ENCODE assay signal across 19 cellular contexts in the genomic region with DNA sequence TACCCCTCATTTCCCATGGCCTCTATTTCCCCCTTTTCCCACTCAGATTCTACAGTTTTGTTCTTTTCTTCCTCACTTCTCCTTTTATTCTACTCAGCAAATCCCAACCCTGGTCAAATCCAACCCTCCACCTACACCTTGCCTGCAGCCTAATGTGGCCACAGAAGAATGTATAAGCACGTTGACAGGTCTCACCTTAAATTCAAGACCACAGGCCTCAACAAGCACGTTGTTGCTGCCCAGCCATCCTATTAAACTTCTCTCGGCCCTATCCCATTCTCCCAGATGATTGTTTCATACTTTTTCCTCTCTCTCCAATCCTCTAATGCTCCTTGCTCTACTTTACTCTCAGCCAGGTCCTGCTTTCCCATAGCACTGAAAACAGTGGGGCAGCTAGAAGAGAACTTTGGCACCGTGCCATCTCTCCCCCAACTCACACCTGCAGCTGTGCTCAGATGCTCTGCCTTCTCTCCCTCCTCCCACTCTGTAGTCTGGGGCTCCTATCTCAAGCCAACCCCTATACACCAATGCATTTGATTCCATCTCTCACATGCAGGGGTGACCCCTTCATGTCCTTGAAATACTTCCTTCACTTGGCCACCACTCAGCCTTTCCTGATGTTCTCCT. TPM values are rescaled to one million over a fixed set of nuclear protein-coding genes. Genes with fewer than 3 reads are reported as not detected.
DNase-seq lines count a peak whose midpoint lies in the region; ATAC-seq, FAIRE-seq and TF ChIP-seq lines count a peak whose summit lies in the region.
"Had no signal": no experiment of that assay in that cellular context is flagged by ENCODE, and none has a peak within 500 bp of the region (broad histone marks: within the 10 kb centered on the region; RNA-seq: fewer than 3 reads in every experiment).

No MANE protein-coding gene starts in this region.

- H3K36me3 ChIP-seq in HepG2 (replicated peaks in 1 of 2; ENCODE audit: control insufficient read depth in 1 of 2, insufficient read depth in 2 of 2, low read length in 2 of 2) (no peaks in the 10 kb centered on the region), right lobe of liver (no peaks in the 10 kb centered on the region), KOPT-K1 (ENCODE audit: insufficient read depth, low read length) (no peaks in the 10 kb centered on the region)
- H3K36me3 ChIP-seq: tibial artery had no signal

- no peak overlapping the region for H3K4me3 ChIP-seq in HepG2 (replicated peaks in 1 of 3; ENCODE audit: insufficient read depth in 1 of 3, low read depth in 2 of 3, low read length in 3 of 3)
- H3K4me3 ChIP-seq in right lobe of liver, result no peak overlapping the region
- H3K4me3 ChIP-seq: tibial artery had no signal

- BruUV-seq in HepG2 (replicated peaks; lab: Mats Ljungman, UMichigan), result no TSS peak

- H3K27ac ChIP-seq in HepG2 (ENCODE audit: extremely low read length, insufficient read depth, low read length) (no peak overlapping the region), right lobe of liver (no peak overlapping the region), KOPT-K1 (ENCODE audit: low read depth, low read length, poor library complexity, severe bottlenecking) (peak overlapping the region; percentile 84)
- H3K27ac ChIP-seq: HL-60, tibial artery had no signal

- H3K9me3 ChIP-seq in HepG2 (ENCODE audit: low read length), result no peaks in the 10 kb centered on the region
- no peaks in the 10 kb centered on the region for H3K9me3 ChIP-seq in right lobe of liver
- no peaks in the 10 kb centered on the region for H3K9me3 ChIP-seq in KOPT-K1 (ENCODE audit: insufficient read depth, low read length, poor library complexity, severe bottlenecking)
- H3K9me3 ChIP-seq: tibial artery had no signal

- H3K9ac ChIP-seq in HepG2 (ENCODE audit: insufficient read depth, low read depth, low read length), result no peak overlapping the region

- WGBS in HepG2 (ENCODE audit: low lambda C conversion rate), result 26% methylated on average over 4 of the region's 4 CpGs
- WGBS in right lobe of liver (ENCODE audit: insufficient coverage, low coverage, low lambda C conversion rate, missing lambda C conversion rate), result 64% methylated on average over 4 of the region's 4 CpGs

- H4K20me1 ChIP-seq in HepG2 (ENCODE audit: insufficient read depth, low read length), result no peaks in the 10 kb centered on the region

- FAIRE-seq in HepG2 (lab: Jason Lieb, UNC), result no peak
- FAIRE-seq: endometrium had no signal

- DNase-seq in HepG2 (ENCODE audit: low spot score) (no peak), right lobe of liver (no peak), HFFc6 (no peak), KG1 (lab: John Stamatoyannopoulos, UW) (no peak), NCI-H2107 treated with DMSO at 0.1 percent for 48 hours (lab: John Stamatoyannopoulos, UW; ENCODE audit: unreplicated experiment) (no peak)
- no peak for DNase-seq in activated T-cell treated with anti-CD3 and anti-CD28 coated beads, Interleukin-2, amount 50 U/mL, for 1 hour
- DNase-seq: amniotic stem cell, DMS79 treated with DMSO at 0.1 percent for 48 hours, foreskin melanocyte, left ventricle myocardium superior, NCI-H2029 treated with DMSO at 0.1 percent for 48 hours, T-helper 1 cell, tibial artery had no signal

- TF ChIP-seq CTCF in HepG2 (CRISPR knock-in tag; IDR thresholded peaks at IDR 0.05), result no peak
- no peak for TF ChIP-seq CTCF in right lobe of liver (IDR thresholded peaks at IDR 0.05)
- no peak for TF ChIP-seq CTCF in HFFc6 (IDR thresholded peaks at IDR 0.05)

- H3K4me2 ChIP-seq in HepG2 (ENCODE audit: low read depth, low read length), result no peak overlapping the region

- ATAC-seq in HepG2, result no peak
- ATAC-seq in right lobe of liver, result no peak
- ATAC-seq: left ventricle myocardium superior, Right ventricle myocardium inferior, WTC11 had no signal

- CTCF ChIA-PET in HepG2 (lab: Yijun Ruan, JAX; ENCODE audit: low intra/inter-chr PET ratio, low total read pairs), result no interaction called here

- intact Hi-C loops in HepG2 (cut with micrococcal nuclease; ENCODE audit: unreplicated experiment), result loop anchor here (10.0 kb wide), 1 partner anchor 87 kb away; a partner anchor contains a TSS
- intact Hi-C loops in right lobe of liver (cut with DNase I), result no loop called here
- intact Hi-C loops in dendritic cell treated with granulocyte-macrophage colony-stimulating factor and Interleukin-4, amounts not matched to agents 40 ng/mL and 50 ng/mL, for 4 days (cut with micrococcal nuclease), result no loop called here

- no peak overlapping the region for H2AFZ ChIP-seq in HepG2 (ENCODE audit: low read length)

- no peak for TF ChIP-seq RAD21 in HepG2 (CRISPR knock-in tag; IDR thresholded peaks at IDR 0.05)

- in situ Hi-C loops in HepG2 (cut with HindIII; ENCODE audit: extremely low pct_ligation_motif_present, low pct_unique_long_range_greater_than_20kb), result no loop called here

- no peaks in the 10 kb centered on the region for H3K9me3 Mint-ChIP-seq in dendritic cell treated with granulocyte-macrophage colony-stimulating factor and Interleukin-4, amounts not matched to agents 40 ng/mL and 50 ng/mL, for 4 days
- no peaks in the 10 kb centered on the region for H3K9me3 Mint-ChIP-seq in HFFc6
- H3K9me3 Mint-ChIP-seq: WTC11 had no signal

- TF ChIP-seq POLR2A in HepG2 (IDR thresholded peaks at IDR 0.05; ENCODE audit: insufficient read depth in 1 of 2, low read depth in 2 of 2, low read length in 2 of 2) (no peak), right lobe of liver (IDR thresholded peaks at IDR 0.05) (no peak)

- POLR2A ChIA-PET in HepG2 (lab: Yijun Ruan, JAX), result interaction anchor here (0.5 kb wide), 1 partner anchor 16 kb away, joined by 3 read pairs; no protein-coding TSS in a partner anchor

- TF ChIP-seq EP300 in HepG2 (IDR thresholded peaks at IDR 0.05; ENCODE audit: low read depth in 2 of 2, low read length in 2 of 2) (no peak), HepG2 (CRISPR knock-in tag; IDR thresholded peaks at IDR 0.05; ENCODE audit: borderline replicate concordance) (no peak)

- no peaks in the 10 kb centered on the region for H3K36me3 Mint-ChIP-seq in dendritic cell treated with granulocyte-macrophage colony-stimulating factor and Interleukin-4, amounts not matched to agents 40 ng/mL and 50 ng/mL, for 4 days (ENCODE audit: low read depth)
- H3K36me3 Mint-ChIP-seq in HFFc6 (ENCODE audit: low read depth), result no peaks in the 10 kb centered on the region
- H3K36me3 Mint-ChIP-seq: WTC11 had no signal

- peaks cover 37% of the 10 kb centered on the region for H3K4me1 ChIP-seq in HepG2 (ENCODE audit: insufficient read depth, low read length)
- H3K4me1 ChIP-seq in right lobe of liver, result peaks cover 0 to 14% (median 0%) of the 10 kb centered on the region in 4 donors
- H3K4me1 ChIP-seq: tibial artery had no signal

- H3K4me1 Mint-ChIP-seq in dendritic cell treated with granulocyte-macrophage colony-stimulating factor and Interleukin-4, amounts not matched to agents 40 ng/mL and 50 ng/mL, for 4 days (ENCODE audit: low read depth), result peaks cover 38% of the 10 kb centered on the region
- H3K4me1 Mint-ChIP-seq in HFFc6 (ENCODE audit: low read depth), result peaks cover 19% of the 10 kb centered on the region

- no peaks in the 10 kb centered on the region for H3K27me3 Mint-ChIP-seq in dendritic cell treated with granulocyte-macrophage colony-stimulating factor and Interleukin-4, amounts not matched to agents 40 ng/mL and 50 ng/mL, for 4 days
- H3K27me3 Mint-ChIP-seq in HFFc6 (ENCODE audit: insufficient read depth), result peaks cover 4% of the 10 kb centered on the region

- H3K79me2 ChIP-seq in HepG2 (ENCODE audit: insufficient read depth, low read length), result no peaks in the 10 kb centered on the region

- H3K27me3 ChIP-seq in HepG2 (ENCODE audit: control insufficient read depth in 1 of 2, insufficient read depth in 2 of 2, low read length in 2 of 2), result no peaks in the 10 kb centered on the region; a peak in 2 of 5 replicates
- H3K27me3 ChIP-seq in right lobe of liver, result no peaks in the 10 kb centered on the region
- H3K27me3 ChIP-seq: tibial artery had no signal

- H3K4me3 Mint-ChIP-seq in dendritic cell treated with granulocyte-macrophage colony-stimulating factor and Interleukin-4, amounts not matched to agents 40 ng/mL and 50 ng/mL, for 4 days, result no peak overlapping the region
- H3K4me3 Mint-ChIP-seq in HFFc6, result no peak overlapping the region
- H3K4me3 Mint-ChIP-seq: WTC11 had no signal

- H3K27ac Mint-ChIP-seq in dendritic cell treated with granulocyte-macrophage colony-stimulating factor and Interleukin-4, amounts not matched to agents 40 ng/mL and 50 ng/mL, for 4 days, result peak overlapping the region; percentile 11
- H3K27ac Mint-ChIP-seq in HFFc6, result no peak overlapping the region
- H3K27ac Mint-ChIP-seq: WTC11 had no signal

RNA-seq across cellular contexts. Expression of a gene that starts 6.8 kb away (rescaled TPM):
- 117 and 168 TPM in 2 replicates for total RNA-seq in HepG2 (2016; rRNA removed; fragmentation: Illumina TruSeq; extraction: Trizol)
- total RNA-seq in HepG2 (2016; cell fraction: cytosol; rRNA removed; fragmentation: Illumina TruSeq; extraction: Trizol; ENCODE audit: low read depth), result 7.3 and 9.3 TPM in 2 replicates
- 115 and 148 TPM in 2 replicates for total RNA-seq in HepG2 (2016; cell fraction: insoluble cytoplasmic fraction; rRNA removed; fragmentation: Illumina TruSeq; extraction: Trizol)
- total RNA-seq in HepG2 (2016; cell fraction: membrane; rRNA removed; fragmentation: Illumina TruSeq; extraction: Trizol), result 23.1 and 23.6 TPM in 2 replicates
- 102 and 106 TPM in 2 replicates for total RNA-seq in HepG2 (2016; cell fraction: nucleus; rRNA removed; fragmentation: Illumina TruSeq; extraction: Trizol)
- 25.6 and 28.3 TPM in 2 replicates for polyA plus RNA-seq in HepG2 (2011; rRNA removed)
- polyA plus RNA-seq in HepG2 (2011; cell fraction: cytosol; rRNA removed), result 15.4 and 25.4 TPM in 2 replicates
- polyA plus RNA-seq in HepG2 (2011; cell fraction: nucleus; rRNA removed), result 26.1 and 34.0 TPM in 2 replicates
- 86.7 and 95.1 TPM in 2 replicates for polyA plus RNA-seq in HepG2 (2012)
- 2.7 and 3.3 TPM in 2 replicates for polyA plus RNA-seq in HepG2 (2016; cell fraction: cytosol; fragmentation: Illumina TruSeq; extraction: Trizol; ENCODE audit: low read depth)
- polyA plus RNA-seq in HepG2 (2016; cell fraction: insoluble cytoplasmic fraction; fragmentation: Illumina TruSeq; extraction: Trizol; ENCODE audit: low read depth), result 125 and 133 TPM in 2 replicates
- 6.3 and 7.4 TPM in 2 replicates for polyA plus RNA-seq in HepG2 (2016; cell fraction: membrane; fragmentation: Illumina TruSeq; extraction: Trizol; ENCODE audit: low read depth)
- 107 and 120 TPM in 2 replicates for polyA plus RNA-seq in HepG2 (2016; cell fraction: nucleus; fragmentation: Illumina TruSeq; extraction: Trizol; ENCODE audit: insufficient read depth, low read depth)
- 42.9 and 64.9 TPM in 2 replicates for polyA minus RNA-seq in HepG2 (2011; rRNA and poly(A)+ RNA removed; ENCODE audit: low replicate concordance)
- polyA minus RNA-seq in HepG2 (2011; cell fraction: cytosol; rRNA and poly(A)+ RNA removed), result 60.5 and 73.1 TPM in 2 replicates
- 107 and 117 TPM in 2 replicates for polyA minus RNA-seq in HepG2 (2011; cell fraction: nucleus; rRNA and poly(A)+ RNA removed)
- 10 to 100 TPM; 41.6 to 69.5 (median 57.4) TPM for total RNA-seq in right lobe of liver
- 100 to 1,000 TPM; 132 to 149 (median 139) TPM for total RNA-seq in HFFc6 (2021; fragmentation: NEBNext Ultra II Directional; extraction: Animal tissue kit (Norgen Biotek cat#: 25700))

RNA-seq across cellular contexts. Expression of a gene that starts 16.5 kb away (rescaled TPM):
- total RNA-seq in HepG2 (2016; rRNA removed; fragmentation: Illumina TruSeq; extraction: Trizol) (43.7 and 55.1 TPM in 2 replicates), right lobe of liver (10 to 100 TPM; 24.0 to 46.4 (median 36.1) TPM)
- 60.9 and 63.9 TPM in 2 replicates for total RNA-seq in HepG2 (2016; cell fraction: cytosol; rRNA removed; fragmentation: Illumina TruSeq; extraction: Trizol; ENCODE audit: low read depth)
- 41.2 and 59.1 TPM in 2 replicates for total RNA-seq in HepG2 (2016; cell fraction: insoluble cytoplasmic fraction; rRNA removed; fragmentation: Illumina TruSeq; extraction: Trizol)
- total RNA-seq in HepG2 (2016; cell fraction: membrane; rRNA removed; fragmentation: Illumina TruSeq; extraction: Trizol), result 60.7 and 62.3 TPM in 2 replicates
- 30.6 and 33.8 TPM in 2 replicates for total RNA-seq in HepG2 (2016; cell fraction: nucleus; rRNA removed; fragmentation: Illumina TruSeq; extraction: Trizol)
- 75.9 and 78.8 TPM in 2 replicates for polyA plus RNA-seq in HepG2 (2011; rRNA removed)
- polyA plus RNA-seq in HepG2 (2011; cell fraction: cytosol; rRNA removed), result 55.4 and 68.0 TPM in 2 replicates
- 53.4 and 62.1 TPM in 2 replicates for polyA plus RNA-seq in HepG2 (2011; cell fraction: nucleus; rRNA removed)
- 48.6 and 60.7 TPM in 2 replicates for polyA plus RNA-seq in HepG2 (2012)
- polyA plus RNA-seq in HepG2 (2016; cell fraction: cytosol; fragmentation: Illumina TruSeq; extraction: Trizol; ENCODE audit: low read depth), result 54.2 and 68.0 TPM in 2 replicates
- polyA plus RNA-seq in HepG2 (2016; cell fraction: insoluble cytoplasmic fraction; fragmentation: Illumina TruSeq; extraction: Trizol; ENCODE audit: low read depth), result 52.2 and 53.2 TPM in 2 replicates
- 44.9 and 45.7 TPM in 2 replicates for polyA plus RNA-seq in HepG2 (2016; cell fraction: membrane; fragmentation: Illumina TruSeq; extraction: Trizol; ENCODE audit: low read depth)
- polyA plus RNA-seq in HepG2 (2016; cell fraction: nucleus; fragmentation: Illumina TruSeq; extraction: Trizol; ENCODE audit: insufficient read depth, low read depth), result 34.1 and 37.6 TPM in 2 replicates
- 36.0 and 110 TPM in 2 replicates for polyA minus RNA-seq in HepG2 (2011; rRNA and poly(A)+ RNA removed; ENCODE audit: low replicate concordance)
- 38.8 and 41.4 TPM in 2 replicates for polyA minus RNA-seq in HepG2 (2011; cell fraction: cytosol; rRNA and poly(A)+ RNA removed)
- 53.0 and 61.8 TPM in 2 replicates for polyA minus RNA-seq in HepG2 (2011; cell fraction: nucleus; rRNA and poly(A)+ RNA removed)
- total RNA-seq in HFFc6 (2021; fragmentation: NEBNext Ultra II Directional; extraction: Animal tissue kit (Norgen Biotek cat#: 25700)), result 10 to 100 TPM; 43.9 to 53.8 (median 46.8) TPM

RNA-seq across cellular contexts. Expression of a gene that starts 57.9 kb away (rescaled TPM):
- total RNA-seq in HepG2 (2016; rRNA removed; fragmentation: Illumina TruSeq; extraction: Trizol), result 1.5 and 1.7 TPM in 2 replicates
- total RNA-seq in HepG2 (2016; cell fraction: cytosol; rRNA removed; fragmentation: Illumina TruSeq; extraction: Trizol; ENCODE audit: low read depth), result 1.5 and 2.2 TPM in 2 replicates
- total RNA-seq in HepG2 (2016; cell fraction: insoluble cytoplasmic fraction; rRNA removed; fragmentation: Illumina TruSeq; extraction: Trizol), result 0.46 and 0.82 TPM in 2 replicates
- 3.1 and 3.9 TPM in 2 replicates for total RNA-seq in HepG2 (2016; cell fraction: membrane; rRNA removed; fragmentation: Illumina TruSeq; extraction: Trizol)
- total RNA-seq in HepG2 (2016; cell fraction: nucleus; rRNA removed; fragmentation: Illumina TruSeq; extraction: Trizol), result 1.2 and 2.1 TPM in 2 replicates
- polyA plus RNA-seq in HepG2 (2011; rRNA removed), result 1.7 and 2.2 TPM in 2 replicates
- polyA plus RNA-seq in HepG2 (2011; cell fraction: cytosol; rRNA removed), result 1.4 and 1.9 TPM in 2 replicates
- 0.77 and 0.90 TPM in 2 replicates for polyA plus RNA-seq in HepG2 (2011; cell fraction: nucleus; rRNA removed)
- 1.0 and 1.9 TPM in 2 replicates for polyA plus RNA-seq in HepG2 (2012)
- 4.2 and 4.6 TPM in 2 replicates for polyA plus RNA-seq in HepG2 (2016; cell fraction: cytosol; fragmentation: Illumina TruSeq; extraction: Trizol; ENCODE audit: low read depth)
- 0.90 and 1.9 TPM in 2 replicates for polyA plus RNA-seq in HepG2 (2016; cell fraction: insoluble cytoplasmic fraction; fragmentation: Illumina TruSeq; extraction: Trizol; ENCODE audit: low read depth)
- 5.3 and 5.7 TPM in 2 replicates for polyA plus RNA-seq in HepG2 (2016; cell fraction: membrane; fragmentation: Illumina TruSeq; extraction: Trizol; ENCODE audit: low read depth)
- 1.6 and 1.7 TPM in 2 replicates for polyA plus RNA-seq in HepG2 (2016; cell fraction: nucleus; fragmentation: Illumina TruSeq; extraction: Trizol; ENCODE audit: insufficient read depth, low read depth)
- 0.76 and 1.8 TPM in 2 replicates for polyA minus RNA-seq in HepG2 (2011; rRNA and poly(A)+ RNA removed; ENCODE audit: low replicate concordance)
- polyA minus RNA-seq in HepG2 (2011; cell fraction: cytosol; rRNA and poly(A)+ RNA removed), result 0.89 and 1.1 TPM in 2 replicates
- polyA minus RNA-seq in HepG2 (2011; cell fraction: nucleus; rRNA and poly(A)+ RNA removed), result 2.2 and 2.3 TPM in 2 replicates
- under 1 TPM in 3 of 6 experiments, not detected in 3; 0.06 to 0.35 (median 0.31) TPM for total RNA-seq in right lobe of liver
- total RNA-seq in HFFc6 (2021; fragmentation: NEBNext Ultra II Directional; extraction: Animal tissue kit (Norgen Biotek cat#: 25700)), result under 1 TPM; 0.05 to 0.33 (median 0.12) TPM
